Comparison of ENCODE assay signal across 16 cellular contexts in the genomic region with DNA sequence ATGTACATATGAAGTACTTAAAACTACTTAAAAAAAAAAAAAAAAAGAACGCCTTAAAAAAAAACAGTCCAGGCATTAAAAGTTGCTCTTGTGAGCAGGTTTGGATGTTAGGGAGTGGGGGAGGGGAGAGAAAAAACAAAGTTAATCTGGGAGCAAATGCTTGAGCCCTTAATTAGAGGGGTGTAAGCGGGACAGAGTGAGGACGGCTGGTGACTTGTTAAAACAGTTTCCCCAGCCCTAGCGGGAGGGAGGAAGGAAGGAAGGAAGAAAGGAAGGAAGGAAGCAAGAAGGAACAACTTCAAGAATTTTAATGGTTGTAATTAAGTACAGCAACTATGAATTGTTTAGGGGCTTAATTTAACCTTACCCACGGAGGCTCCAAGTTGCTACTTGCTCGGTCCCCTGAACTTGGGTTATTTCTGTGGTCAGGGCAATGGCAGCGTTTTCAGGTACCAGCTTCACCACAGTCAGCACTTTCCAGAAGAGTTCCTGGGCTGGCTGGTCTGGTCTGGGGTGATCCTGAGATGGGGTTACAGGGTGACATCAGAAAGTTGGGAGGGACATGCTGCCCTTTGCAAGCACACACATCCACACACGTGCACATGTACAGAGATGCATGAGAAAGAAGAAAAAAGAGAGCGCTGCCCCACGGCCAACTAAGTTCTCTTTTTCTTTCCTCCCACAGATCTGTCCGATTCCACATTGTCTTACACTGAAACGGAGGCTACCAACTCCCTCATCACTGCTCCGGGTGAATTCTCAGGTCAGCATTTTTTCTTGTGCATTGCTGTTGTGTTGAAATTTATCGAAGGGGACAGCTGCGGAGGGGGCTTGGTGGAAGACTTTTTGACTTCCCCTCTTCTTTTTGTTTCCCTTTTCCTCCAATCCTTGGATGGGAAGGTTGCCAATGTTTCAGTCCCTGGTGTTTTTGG. TPM values are rescaled to one million over a fixed set of nuclear protein-coding genes. Genes with fewer than 3 reads are reported as not detected.
DNase-seq lines count a peak whose midpoint lies in the region; ATAC-seq and TF ChIP-seq lines count a peak whose summit lies in the region.
"Had no signal": no experiment of that assay in that cellular context is flagged by ENCODE, and none has a peak within 500 bp of the region (broad histone marks: within the 10 kb centered on the region; RNA-seq: fewer than 3 reads in every experiment).

No MANE protein-coding gene starts in this region.

- H3K27ac Mint-ChIP-seq in endothelial cell (ENCODE audit: unreplicated experiment): no peak overlapping the region
- H3K27ac Mint-ChIP-seq: activated CD4-positive, alpha-beta T cell treated with anti-CD3 and anti-CD28 coated beads, Interleukin-2, amount 10 ng/mL, durations not matched to agents 7 days and 5 days; activated naive CD4-positive, alpha-beta T cell treated with anti-CD3 and anti-CD28 coated beads, Interleukin-2, amount 10 ng/mL, durations not matched to agents 7 days and 5 days; stimulated activated naive B cell treated with anti-CD40 and anti-IgM and Interleukin-4, amounts not matched to agents 10 μg/mL and 1 μg/mL and 100 μg/mL, for 72 hours had no signal

- no peaks in the 10 kb centered on the region for H3K79me1 ChIP-seq in neuronal stem cell (ENCODE audit: low read depth, low read length)

- no peak overlapping the region for H4K91ac ChIP-seq in neuronal stem cell (ENCODE audit: low read depth, low read length, poor library complexity)

- BruUV-seq in A673 (replicated peaks; lab: Mats Ljungman, UMichigan): no TSS peak

- H3K4ac ChIP-seq in neuronal stem cell (ENCODE audit: low read length): no peak overlapping the region

- no CpG with 5 or more reads among the region's 15 CpGs for WGBS in neuronal stem cell (ENCODE audit: extremely low coverage in 2 of 2, insufficient read length in 2 of 2, insufficient replicate concordance in 1 of 2), 2 donors

- no peak overlapping the region for H3K4me2 ChIP-seq in neuronal stem cell (ENCODE audit: insufficient read depth, low read length, poor library complexity, severe bottlenecking)
- H3K4me2 ChIP-seq: SK-N-SH had no signal

- no peak overlapping the region for H2BK15ac ChIP-seq in neuronal stem cell (ENCODE audit: low read length)

- H3K4me3 Mint-ChIP-seq in endothelial cell (ENCODE audit: unreplicated experiment): peak overlapping the region; percentile 44
- H3K4me3 Mint-ChIP-seq: activated CD4-positive, alpha-beta T cell treated with anti-CD3 and anti-CD28 coated beads, Interleukin-2, amount 10 ng/mL, durations not matched to agents 7 days and 5 days; activated naive CD4-positive, alpha-beta T cell treated with anti-CD3 and anti-CD28 coated beads, Interleukin-2, amount 10 ng/mL, durations not matched to agents 7 days and 5 days; stimulated activated naive B cell treated with anti-CD40 and anti-IgM and Interleukin-4, amounts not matched to agents 10 μg/mL and 1 μg/mL and 100 μg/mL, for 72 hours had no signal

- no peak overlapping the region for H2BK120ac ChIP-seq in neuronal stem cell (ENCODE audit: low read depth, low read length)

- intact Hi-C loops in A673 (cut with micrococcal nuclease; ENCODE audit: unreplicated experiment): loop anchor here (5.0 kb wide), 1 partner anchor 51 kb away; no protein-coding TSS in a partner anchor

- H3K4me1 Mint-ChIP-seq in endothelial cell (ENCODE audit: unreplicated experiment): peaks cover 48% of the 10 kb centered on the region

- TF ChIP-seq CTCF in A673 (conservative IDR thresholded peaks at IDR 0.05; ENCODE audit: low read depth, low read length) (no peak), endothelial cell (IDR thresholded peaks at IDR 0.05; ENCODE audit: unreplicated experiment) (no peak)

- H3K14ac ChIP-seq in neuronal stem cell (ENCODE audit: low read length): no peak overlapping the region

- peak overlapping the region; percentile 83 for H3K27ac ChIP-seq in A673 (ENCODE audit: low read depth, low read length, poor library complexity, severe bottlenecking)
- no peak overlapping the region for H3K27ac ChIP-seq in neuronal stem cell (replicated peaks; ENCODE audit: low read length)

- no peak overlapping the region for H3K23ac ChIP-seq in neuronal stem cell (ENCODE audit: low read depth, low read length, poor library complexity)

- H4K8ac ChIP-seq in neuronal stem cell (ENCODE audit: low read depth, low read length): no peak overlapping the region

- DNase-seq in A673 (ENCODE audit: low spot score) (peak; percentile 89), NCI-H82 (lab: John Stamatoyannopoulos, UW) (peak; percentile 77), endothelial cell (ENCODE audit: low spot score) (no peak), neuronal stem cell (ENCODE audit: low spot score) (no peak), inferior parietal cortex (ENCODE audit: extremely low spot score) (no peak)
- DNase-seq in stimulated activated naive CD4-positive, alpha-beta T cell (lab: John Stamatoyannopoulos, UW): no peak
- DNase-seq: activated CD4-positive, alpha-beta T cell treated with anti-CD3 and anti-CD28 coated beads, Interleukin-2, amount 10 ng/mL, durations not matched to agents 7 days and 5 days; activated naive CD4-positive, alpha-beta T cell treated with anti-CD3 and anti-CD28 coated beads, Interleukin-2, amount 10 ng/mL, durations not matched to agents 7 days and 5 days; MG63; NCI-H187 treated with DMSO at 0.1 percent for 48 hours; OCI-M1; stimulated activated naive B cell treated with anti-CD40 and anti-IgM and Interleukin-4, amounts not matched to agents 10 μg/mL and 1 μg/mL and 100 μg/mL, for 72 hours had no signal

- peaks cover 22% of the 10 kb centered on the region for H3K36me3 Mint-ChIP-seq in endothelial cell (ENCODE audit: low read depth, unreplicated experiment)
- H3K36me3 Mint-ChIP-seq: activated naive CD4-positive, alpha-beta T cell treated with anti-CD3 and anti-CD28 coated beads, Interleukin-2, amount 10 ng/mL, durations not matched to agents 7 days and 5 days; stimulated activated naive B cell treated with anti-CD40 and anti-IgM and Interleukin-4, amounts not matched to agents 10 μg/mL and 1 μg/mL and 100 μg/mL, for 72 hours had no signal

- H3K9me3 ChIP-seq in A673 (ENCODE audit: low read depth, low read length, poor library complexity, severe bottlenecking): no peaks in the 10 kb centered on the region
- no peaks in the 10 kb centered on the region for H3K9me3 ChIP-seq in neuronal stem cell (replicated peaks in 1 of 2; ENCODE audit: control insufficient read depth in 2 of 2, insufficient read depth in 1 of 2, low read depth in 1 of 2, low read length in 2 of 2)
- H3K9me3 ChIP-seq: body of pancreas, MG63, SK-N-SH had no signal

- peaks cover 3% of the 10 kb centered on the region for H3K27me3 Mint-ChIP-seq in endothelial cell (ENCODE audit: unreplicated experiment)

- H3K27me3 ChIP-seq in A673 (replicated peaks; ENCODE audit: insufficient read depth, low read depth, low read length, poor library complexity) (no peaks in the 10 kb centered on the region), neuronal stem cell (ENCODE audit: control insufficient read depth in 3 of 3, insufficient read depth in 3 of 3, low read depth in 1 of 3, low read length in 3 of 3) (no peaks in the 10 kb centered on the region)
- H3K27me3 ChIP-seq: body of pancreas, MG63 had no signal

- peaks cover 26% of the 10 kb centered on the region for H3K36me3 ChIP-seq in A673 (ENCODE audit: insufficient read depth, low read length, poor library complexity, severe bottlenecking)
- H3K36me3 ChIP-seq in neuronal stem cell (replicated peaks in 1 of 2; ENCODE audit: control insufficient read depth in 2 of 2, insufficient read depth in 2 of 2, low read length in 2 of 2): peaks cover 0 to 36% of the 10 kb centered on the region in 2 donors

- H3K4me3 ChIP-seq in A673 (ENCODE audit: low read depth, low read length, poor library complexity, severe bottlenecking): peak overlapping the region; percentile 1
- H3K4me3 ChIP-seq in neuronal stem cell (ENCODE audit: low read length in 2 of 2): no peak overlapping the region
- H3K4me3 ChIP-seq: body of pancreas, MG63 had no signal

- POLR2A ChIA-PET in A673 (lab: Charles Lee; ENCODE audit: low non-redundant PET): interaction anchor here (0.7 kb wide), 1 partner anchor 144 kb away, joined by 13 read pairs; no protein-coding TSS in a partner anchor

- no peak overlapping the region for H2BK5ac ChIP-seq in neuronal stem cell (ENCODE audit: low read length)

- H2BK12ac ChIP-seq in neuronal stem cell (ENCODE audit: low read length): no peak overlapping the region

- no peak overlapping the region for H2AFZ ChIP-seq in neuronal stem cell (ENCODE audit: low read length)

- no peak for ATAC-seq in GM18519 (IDR thresholded peaks at IDR 0.05; ENCODE audit: low FRiP score, unreplicated experiment)
- ATAC-seq in GM21717 (IDR thresholded peaks at IDR 0.05; ENCODE audit: unreplicated experiment): no peak
- ATAC-seq: stimulated activated naive B cell treated with anti-CD40 and anti-IgM and Interleukin-4, amounts not matched to agents 10 μg/mL and 1 μg/mL and 100 μg/mL, for 72 hours had no signal

- CTCF ChIA-PET in A673 (lab: Charles Lee): no interaction called here

- H3K4me1 ChIP-seq in A673 (ENCODE audit: insufficient read depth, low read length, poor library complexity, severe bottlenecking): peaks cover 60% of the 10 kb centered on the region
- H3K4me1 ChIP-seq in neuronal stem cell (ENCODE audit: control insufficient read depth in 2 of 2, insufficient read depth in 1 of 2, low read depth in 1 of 2, low read length in 2 of 2): peaks cover 17 to 27% of the 10 kb centered on the region in 2 donors

- no peak overlapping the region for H3K9ac ChIP-seq in neuronal stem cell (ENCODE audit: low read depth, low read length, poor library complexity)
- H3K9ac ChIP-seq: SK-N-SH had no signal

- peak overlapping the region; percentile 61 for H3K18ac ChIP-seq in neuronal stem cell (ENCODE audit: low read length)

- no peaks in the 10 kb centered on the region for H3K9me3 Mint-ChIP-seq in endothelial cell (ENCODE audit: unreplicated experiment)
- H3K9me3 Mint-ChIP-seq: activated CD4-positive, alpha-beta T cell treated with anti-CD3 and anti-CD28 coated beads, Interleukin-2, amount 10 ng/mL, durations not matched to agents 7 days and 5 days; activated naive CD4-positive, alpha-beta T cell treated with anti-CD3 and anti-CD28 coated beads, Interleukin-2, amount 10 ng/mL, durations not matched to agents 7 days and 5 days; stimulated activated naive B cell treated with anti-CD40 and anti-IgM and Interleukin-4, amounts not matched to agents 10 μg/mL and 1 μg/mL and 100 μg/mL, for 72 hours had no signal

- no peak overlapping the region for H2AK5ac ChIP-seq in neuronal stem cell (ENCODE audit: low read depth, low read length)

RNA-seq across cellular contexts. Expression of a gene that starts 14.0 kb away (rescaled TPM):
- total RNA-seq in A673 (2021): 50.1 and 63.9 TPM in 2 replicates
- total RNA-seq in endothelial cell (ENCODE audit: unreplicated experiment): 21.3 TPM
- 0.98 TPM for polyA plus RNA-seq in neuronal stem cell (2013, experiment 1 of 2)
- 1.0 TPM for polyA plus RNA-seq in neuronal stem cell (2013, experiment 2 of 2)

Comparison
In these comparisons a context has a peak if more than half of its experiments do, and no peak if none do; other contexts are left out.
1. DNase-seq: peak in A673 (single experiment) and NCI-H82 (single experiment); none in endothelial cell (single experiment), neuronal stem cell (single experiment), stimulated activated naive CD4-positive, alpha-beta T cell (0 of 6) and inferior parietal cortex (single experiment).